19 cellular contexts compared by ENCODE assay signal in genomic region chr19:52034051-52034728, GRCh38. TPM values are rescaled to one million over a fixed set of nuclear protein-coding genes. Genes with fewer than 3 reads are reported as not detected.
DNase-seq lines count a peak whose midpoint lies in the region; ATAC-seq and TF ChIP-seq lines count a peak whose summit lies in the region.
"Had no signal": no experiment of that assay in that cellular context is flagged by ENCODE, and none has a peak within 500 bp of the region (broad histone marks: within the 10 kb centered on the region; RNA-seq: fewer than 3 reads in every experiment).

No MANE protein-coding gene starts in this region.

- H3K27me3 ChIP-seq in liver (ENCODE audit: control insufficient read depth in 4 of 4, insufficient read depth in 4 of 4, low read length in 3 of 4) (no peaks in the 10 kb centered on the region), right lobe of liver (no peaks in the 10 kb centered on the region), iPS-20b (ENCODE audit: insufficient read depth, low read length) (no peaks in the 10 kb centered on the region)
- H3K27me3 ChIP-seq: neural progenitor cell, stomach, uterus had no signal

- peaks cover 18 to 57% (median 50%) of the 10 kb centered on the region in 4 donors for H3K36me3 ChIP-seq in liver (ENCODE audit: control insufficient read depth in 4 of 4, insufficient read depth in 3 of 4, low read depth in 1 of 4, low read length in 3 of 4)
- H3K36me3 ChIP-seq in right lobe of liver = peaks cover 0 to 40% (median 14%) of the 10 kb centered on the region in 4 donors
- H3K36me3 ChIP-seq in iPS-20b (ENCODE audit: insufficient read depth, low read depth, low read length) = peaks cover 83% of the 10 kb centered on the region

- H3K4me1 ChIP-seq in liver (ENCODE audit: control insufficient read depth in 4 of 4, insufficient read depth in 4 of 4, low read length in 3 of 4) = no peaks in the 10 kb centered on the region
- no peaks in the 10 kb centered on the region for H3K4me1 ChIP-seq in right lobe of liver
- no peaks in the 10 kb centered on the region for H3K4me1 ChIP-seq in iPS-20b (ENCODE audit: insufficient read depth, low read length)
- H3K4me1 ChIP-seq: neural progenitor cell, uterus had no signal

- ATAC-seq in right lobe of liver = no peak
- ATAC-seq: left ventricle myocardium superior had no signal

- H3K9ac ChIP-seq in liver (ENCODE audit: low read depth in 1 of 2, low read length in 2 of 2) (no peak overlapping the region), iPS-20b (ENCODE audit: low read depth, low read length) (no peak overlapping the region)
- H3K9ac ChIP-seq: neural progenitor cell had no signal

- in situ Hi-C loops in astrocyte of the spinal cord (cut with HindIII; ENCODE audit: low sequenced_read_pairs) = no loop called here
- in situ Hi-C loops in G401 (cut with HindIII; ENCODE audit: low sequenced_read_pairs) = no loop called here

- TF ChIP-seq RAD21 in liver (IDR thresholded peaks at IDR 0.05) = no peak

- TF ChIP-seq CTCF in liver (IDR thresholded peaks at IDR 0.05; ENCODE audit: low read depth, low read length, missing input control) (no peak), right lobe of liver (IDR thresholded peaks at IDR 0.05) (no peak), astrocyte of the spinal cord (IDR thresholded peaks at IDR 0.05; ENCODE audit: low read depth, low read length) (no peak)

- TF ChIP-seq POLR2A in right lobe of liver (IDR thresholded peaks at IDR 0.05) = no peak

- H3K27ac ChIP-seq in liver (ENCODE audit: low read depth in 1 of 2, low read length in 2 of 2) = no peak overlapping the region
- H3K27ac ChIP-seq in right lobe of liver = no peak overlapping the region
- no peak overlapping the region for H3K27ac ChIP-seq in iPS-20b (ENCODE audit: low read length)
- H3K27ac ChIP-seq: neural progenitor cell, RWPE1, stomach, uterus had no signal

- DNase-seq in right lobe of liver (no peak), astrocyte of the spinal cord (ENCODE audit: low read depth, low spot score) (peak; percentile 17), HuH-7 (ENCODE audit: low spot score) (no peak), G401 (ENCODE audit: low spot score) (no peak), nucleus accumbens (lab: John Stamatoyannopoulos, UW) (no peak)
- no peak for DNase-seq in activated T-cell treated with anti-CD3 and anti-CD28 coated beads, Interleukin-2, amount 50 U/mL, for 48 hours
- DNase-seq: activated naive CD8-positive, alpha-beta T cell treated with anti-CD3 and anti-CD28 coated beads for 36 hours; effector CD4-positive, alpha-beta T cell; HFFc6; left ventricle myocardium superior; NCI-H1048; NCI-H2171; stomach; SW 1271; uterus had no signal

- intact Hi-C loops in right lobe of liver (cut with DNase I) = no loop called here

- 98% methylated on average over 12 of the region's 12 CpGs for WGBS in liver
- 96% methylated on average over 12 of the region's 12 CpGs for WGBS in right lobe of liver (ENCODE audit: insufficient coverage, low coverage, low lambda C conversion rate, missing lambda C conversion rate)

- H3K9me3 ChIP-seq in liver (ENCODE audit: control insufficient read depth in 4 of 4, low read length in 3 of 4) (peaks cover 54 to 93% (median 80%) of the 10 kb centered on the region in 4 donors), right lobe of liver (peaks cover 0 to 69% (median 39%) of the 10 kb centered on the region in 4 donors), iPS-20b (ENCODE audit: insufficient read depth, low read depth, low read length) (peaks cover 77% of the 10 kb centered on the region)

- H3K4me3 ChIP-seq in liver (ENCODE audit: low read depth in 1 of 3, low read length in 3 of 3) (peak overlapping the region in 2 of 3 donors; percentile 56 to 70), right lobe of liver (no peak overlapping the region), astrocyte of the spinal cord (ENCODE audit: low read depth, low read length) (no peak overlapping the region), iPS-20b (ENCODE audit: low read length) (peak overlapping the region; percentile 12; the same call in 1 of the 2 replicates)
- H3K4me3 ChIP-seq: neural progenitor cell, stomach, uterus had no signal

TF ChIP-seq in liver, 16 proteins besides CTCF, POLR2A, EP300 and RAD21:
- no peak for TF ChIP-seq SP1 (IDR thresholded peaks at IDR 0.05)
- no peak for TF ChIP-seq RXRA (IDR thresholded peaks at IDR 0.05)
- TF ChIP-seq FOXA1 (IDR thresholded peaks at IDR 0.05) = no peak
- no peak for TF ChIP-seq NR2F2 (IDR thresholded peaks at IDR 0.05)
- TF ChIP-seq JUND (IDR thresholded peaks at IDR 0.05) = no peak
- no peak for TF ChIP-seq HNF4A (conservative IDR thresholded peaks at IDR 0.05)
- no peak for TF ChIP-seq EGR1 (IDR thresholded peaks at IDR 0.05; ENCODE audit: low read depth in 2 of 2)
- TF ChIP-seq FOXA2 (IDR thresholded peaks at IDR 0.05) = no peak
- TF ChIP-seq YY1 (IDR thresholded peaks at IDR 0.05) = no peak
- TF ChIP-seq, protein P1, sequence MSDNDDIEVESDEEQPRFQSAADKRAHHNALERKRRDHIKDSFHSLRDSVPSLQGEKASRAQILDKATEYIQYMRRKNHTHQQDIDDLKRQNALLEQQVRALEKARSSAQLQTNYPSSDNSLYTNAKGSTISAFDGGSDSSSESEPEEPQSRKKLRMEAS (IDR thresholded peaks at IDR 0.05) = no peak
- TF ChIP-seq TAF1 (conservative IDR thresholded peaks at IDR 0.05) = no peak
- TF ChIP-seq REST (IDR thresholded peaks at IDR 0.05) = no peak
- no peak for TF ChIP-seq HNF4G (IDR thresholded peaks at IDR 0.05)
- no peak for TF ChIP-seq ATF3 (IDR thresholded peaks at IDR 0.05)

RNA-seq across cellular contexts. Expression of gene ZNF614, which starts 6.0 kb away (rescaled TPM):
- 1 to 10 TPM; 2.2 to 4.7 TPM for total RNA-seq in liver
- 1 to 10 TPM; 1.1 TPM for polyA plus RNA-seq in liver
- total RNA-seq in right lobe of liver = 1 to 10 TPM; 1.2 to 2.7 (median 1.6) TPM
- 7.3 and 20.3 TPM in 2 replicates for total RNA-seq in G401 (2014; rRNA removed; shearing (Covaris generic))

RNA-seq across cellular contexts. Expression of gene ZNF432, which starts 14.4 kb away (rescaled TPM):
- total RNA-seq in liver (1 to 10 TPM; 2.8 to 4.8 TPM), right lobe of liver (1 to 10 TPM in 5 of 6 experiments, under 1 TPM in 1; 0.86 to 3.9 (median 3.3) TPM)
- polyA plus RNA-seq in liver = under 1 TPM; 0.83 to 0.99 TPM
- total RNA-seq in G401 (2014; rRNA removed; shearing (Covaris generic)) = 6.5 and 14.4 TPM in 2 replicates

RNA-seq across cellular contexts. Expression of gene ZNF615, which starts 26.2 kb away (rescaled TPM):
- 1 to 10 TPM; 3.6 to 6.2 TPM for total RNA-seq in liver
- polyA plus RNA-seq in liver = 1 to 10 TPM; 1.7 to 2.1 TPM
- total RNA-seq in right lobe of liver = 1 to 10 TPM; 1.2 to 5.0 (median 3.3) TPM
- 0.62 and 9.8 TPM in 2 replicates for total RNA-seq in G401 (2014; rRNA removed; shearing (Covaris generic))

RNA-seq across cellular contexts. Expression of gene ZNF350, which starts 47.5 kb away (rescaled TPM):
- total RNA-seq in liver (1 to 10 TPM; 3.7 to 4.9 TPM), right lobe of liver (1 to 10 TPM; 2.5 to 5.8 (median 3.4) TPM)
- polyA plus RNA-seq in liver = 1 to 10 TPM; 2.1 to 3.6 TPM
- total RNA-seq in G401 (2014; rRNA removed; shearing (Covaris generic)) = 1.8 and 4.7 TPM in 2 replicates

Comparison
In these comparisons a context has a peak if more than half of its experiments do, and no peak if none do; other contexts are left out.
1. H3K4me3 ChIP-seq: peak in liver (2 of 3) and iPS-20b (single experiment); none in right lobe of liver (0 of 3) and astrocyte of the spinal cord (single experiment).